Comparison of ENCODE assay signal across 2 cellular contexts in the genomic region with DNA sequence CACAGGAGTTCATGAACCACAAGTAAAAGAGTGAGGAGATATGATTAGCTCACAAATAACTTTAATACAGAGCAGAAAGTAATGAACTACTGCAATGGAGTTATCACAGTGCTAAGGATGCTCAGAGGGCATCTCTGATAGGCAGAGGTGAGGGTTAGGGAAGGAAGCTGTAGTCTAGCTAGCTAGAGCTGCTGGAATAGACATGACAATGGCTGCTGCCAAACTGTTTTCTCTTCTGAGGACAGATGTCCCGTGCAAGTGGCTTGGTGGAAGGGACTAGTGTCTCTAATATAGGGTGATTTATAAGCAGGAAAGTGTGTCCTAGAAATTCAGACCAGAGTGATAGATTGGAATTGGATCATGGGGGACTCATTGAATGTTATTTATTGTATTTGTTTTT.
TF ChIP-seq lines count a peak whose summit lies in the region.

No MANE protein-coding gene starts in this region.

TF ChIP-seq in SK-N-SH, 30 proteins besides CTCF, POLR2A, EP300 and RAD21 (continued from another document):
- TF ChIP-seq RFX5 (IDR thresholded peaks at IDR 0.05; ENCODE audit: low read length) (no peak), NRF1 (IDR thresholded peaks at IDR 0.05; ENCODE audit: low read depth, low read length) (no peak), NFIC (IDR thresholded peaks at IDR 0.05; ENCODE audit: borderline replicate concordance) (no peak), MEF2A (IDR thresholded peaks at IDR 0.05; ENCODE audit: borderline replicate concordance, low read depth) (no peak), EZH2phosphoT487 (IDR thresholded peaks at IDR 0.05; ENCODE audit: borderline replicate concordance, low read depth) (no peak), GATA2 (CRISPR knock-in tag; IDR thresholded peaks at IDR 0.05) (no peak), FOXJ3 (CRISPR knock-in tag; IDR thresholded peaks at IDR 0.05) (no peak), ELF1 (IDR thresholded peaks at IDR 0.05) (no peak), YY1 (IDR thresholded peaks at IDR 0.05; ENCODE audit: low read depth) (no peak), CHD2 (IDR thresholded peaks at IDR 0.05; ENCODE audit: low read length, partially characterized antibody) (no peak), TAF1 (IDR thresholded peaks at IDR 0.05; ENCODE audit: borderline replicate concordance, low read depth, low read length) (no peak)
- TF ChIP-seq, protein P1, sequence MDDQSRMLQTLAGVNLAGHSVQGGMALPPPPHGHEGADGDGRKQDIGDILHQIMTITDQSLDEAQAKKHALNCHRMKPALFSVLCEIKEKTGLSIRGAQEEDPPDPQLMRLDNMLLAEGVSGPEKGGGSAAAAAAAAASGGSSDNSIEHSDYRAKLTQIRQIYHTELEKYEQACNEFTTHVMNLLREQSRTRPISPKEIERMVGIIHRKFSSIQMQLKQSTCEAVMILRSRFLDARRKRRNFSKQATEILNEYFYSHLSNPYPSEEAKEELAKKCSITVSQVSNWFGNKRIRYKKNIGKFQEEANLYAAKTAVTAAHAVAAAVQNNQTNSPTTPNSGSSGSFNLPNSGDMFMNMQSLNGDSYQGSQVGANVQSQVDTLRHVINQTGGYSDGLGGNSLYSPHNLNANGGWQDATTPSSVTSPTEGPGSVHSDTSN (IDR thresholded peaks at IDR 0.05), result no peak
- TF ChIP-seq, protein P2, sequence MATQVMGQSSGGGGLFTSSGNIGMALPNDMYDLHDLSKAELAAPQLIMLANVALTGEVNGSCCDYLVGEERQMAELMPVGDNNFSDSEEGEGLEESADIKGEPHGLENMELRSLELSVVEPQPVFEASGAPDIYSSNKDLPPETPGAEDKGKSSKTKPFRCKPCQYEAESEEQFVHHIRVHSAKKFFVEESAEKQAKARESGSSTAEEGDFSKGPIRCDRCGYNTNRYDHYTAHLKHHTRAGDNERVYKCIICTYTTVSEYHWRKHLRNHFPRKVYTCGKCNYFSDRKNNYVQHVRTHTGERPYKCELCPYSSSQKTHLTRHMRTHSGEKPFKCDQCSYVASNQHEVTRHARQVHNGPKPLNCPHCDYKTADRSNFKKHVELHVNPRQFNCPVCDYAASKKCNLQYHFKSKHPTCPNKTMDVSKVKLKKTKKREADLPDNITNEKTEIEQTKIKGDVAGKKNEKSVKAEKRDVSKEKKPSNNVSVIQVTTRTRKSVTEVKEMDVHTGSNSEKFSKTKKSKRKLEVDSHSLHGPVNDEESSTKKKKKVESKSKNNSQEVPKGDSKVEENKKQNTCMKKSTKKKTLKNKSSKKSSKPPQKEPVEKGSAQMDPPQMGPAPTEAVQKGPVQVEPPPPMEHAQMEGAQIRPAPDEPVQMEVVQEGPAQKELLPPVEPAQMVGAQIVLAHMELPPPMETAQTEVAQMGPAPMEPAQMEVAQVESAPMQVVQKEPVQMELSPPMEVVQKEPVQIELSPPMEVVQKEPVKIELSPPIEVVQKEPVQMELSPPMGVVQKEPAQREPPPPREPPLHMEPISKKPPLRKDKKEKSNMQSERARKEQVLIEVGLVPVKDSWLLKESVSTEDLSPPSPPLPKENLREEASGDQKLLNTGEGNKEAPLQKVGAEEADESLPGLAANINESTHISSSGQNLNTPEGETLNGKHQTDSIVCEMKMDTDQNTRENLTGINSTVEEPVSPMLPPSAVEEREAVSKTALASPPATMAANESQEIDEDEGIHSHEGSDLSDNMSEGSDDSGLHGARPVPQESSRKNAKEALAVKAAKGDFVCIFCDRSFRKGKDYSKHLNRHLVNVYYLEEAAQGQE (IDR thresholded peaks at IDR 0.05; ENCODE audit: low read depth, low read length), result no peak
- TF ChIP-seq, protein P3, sequence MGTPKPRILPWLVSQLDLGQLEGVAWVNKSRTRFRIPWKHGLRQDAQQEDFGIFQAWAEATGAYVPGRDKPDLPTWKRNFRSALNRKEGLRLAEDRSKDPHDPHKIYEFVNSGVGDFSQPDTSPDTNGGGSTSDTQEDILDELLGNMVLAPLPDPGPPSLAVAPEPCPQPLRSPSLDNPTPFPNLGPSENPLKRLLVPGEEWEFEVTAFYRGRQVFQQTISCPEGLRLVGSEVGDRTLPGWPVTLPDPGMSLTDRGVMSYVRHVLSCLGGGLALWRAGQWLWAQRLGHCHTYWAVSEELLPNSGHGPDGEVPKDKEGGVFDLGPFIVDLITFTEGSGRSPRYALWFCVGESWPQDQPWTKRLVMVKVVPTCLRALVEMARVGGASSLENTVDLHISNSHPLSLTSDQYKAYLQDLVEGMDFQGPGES (IDR thresholded peaks at IDR 0.05; ENCODE audit: low read depth, low read length), result no peak

TF ChIP-seq in SK-N-SH treated with all-trans-retinoic acid at 6 μM for 48 hours, 23 proteins besides CTCF, POLR2A, EP300 and RAD21 (continued from another document):
- TF ChIP-seq, protein P4, sequence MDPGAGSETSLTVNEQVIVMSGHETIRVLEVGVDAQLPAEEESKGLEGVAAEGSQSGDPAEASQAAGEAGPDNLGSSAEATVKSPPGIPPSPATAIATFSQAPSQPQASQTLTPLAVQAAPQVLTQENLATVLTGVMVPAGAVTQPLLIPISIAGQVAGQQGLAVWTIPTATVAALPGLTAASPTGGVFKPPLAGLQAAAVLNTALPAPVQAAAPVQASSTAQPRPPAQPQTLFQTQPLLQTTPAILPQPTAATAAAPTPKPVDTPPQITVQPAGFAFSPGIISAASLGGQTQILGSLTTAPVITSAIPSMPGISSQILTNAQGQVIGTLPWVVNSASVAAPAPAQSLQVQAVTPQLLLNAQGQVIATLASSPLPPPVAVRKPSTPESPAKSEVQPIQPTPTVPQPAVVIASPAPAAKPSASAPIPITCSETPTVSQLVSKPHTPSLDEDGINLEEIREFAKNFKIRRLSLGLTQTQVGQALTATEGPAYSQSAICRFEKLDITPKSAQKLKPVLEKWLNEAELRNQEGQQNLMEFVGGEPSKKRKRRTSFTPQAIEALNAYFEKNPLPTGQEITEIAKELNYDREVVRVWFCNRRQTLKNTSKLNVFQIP (CRISPR knock-in tag; IDR thresholded peaks at IDR 0.05; ENCODE audit: borderline replicate concordance, low read depth), result no peak
- TF ChIP-seq ZNF70 (CRISPR knock-in tag; IDR thresholded peaks at IDR 0.05) (no peak), ZNF565 (CRISPR knock-in tag; conservative IDR thresholded peaks at IDR 0.05; ENCODE audit: low read depth) (no peak)
- TF ChIP-seq, protein P5, sequence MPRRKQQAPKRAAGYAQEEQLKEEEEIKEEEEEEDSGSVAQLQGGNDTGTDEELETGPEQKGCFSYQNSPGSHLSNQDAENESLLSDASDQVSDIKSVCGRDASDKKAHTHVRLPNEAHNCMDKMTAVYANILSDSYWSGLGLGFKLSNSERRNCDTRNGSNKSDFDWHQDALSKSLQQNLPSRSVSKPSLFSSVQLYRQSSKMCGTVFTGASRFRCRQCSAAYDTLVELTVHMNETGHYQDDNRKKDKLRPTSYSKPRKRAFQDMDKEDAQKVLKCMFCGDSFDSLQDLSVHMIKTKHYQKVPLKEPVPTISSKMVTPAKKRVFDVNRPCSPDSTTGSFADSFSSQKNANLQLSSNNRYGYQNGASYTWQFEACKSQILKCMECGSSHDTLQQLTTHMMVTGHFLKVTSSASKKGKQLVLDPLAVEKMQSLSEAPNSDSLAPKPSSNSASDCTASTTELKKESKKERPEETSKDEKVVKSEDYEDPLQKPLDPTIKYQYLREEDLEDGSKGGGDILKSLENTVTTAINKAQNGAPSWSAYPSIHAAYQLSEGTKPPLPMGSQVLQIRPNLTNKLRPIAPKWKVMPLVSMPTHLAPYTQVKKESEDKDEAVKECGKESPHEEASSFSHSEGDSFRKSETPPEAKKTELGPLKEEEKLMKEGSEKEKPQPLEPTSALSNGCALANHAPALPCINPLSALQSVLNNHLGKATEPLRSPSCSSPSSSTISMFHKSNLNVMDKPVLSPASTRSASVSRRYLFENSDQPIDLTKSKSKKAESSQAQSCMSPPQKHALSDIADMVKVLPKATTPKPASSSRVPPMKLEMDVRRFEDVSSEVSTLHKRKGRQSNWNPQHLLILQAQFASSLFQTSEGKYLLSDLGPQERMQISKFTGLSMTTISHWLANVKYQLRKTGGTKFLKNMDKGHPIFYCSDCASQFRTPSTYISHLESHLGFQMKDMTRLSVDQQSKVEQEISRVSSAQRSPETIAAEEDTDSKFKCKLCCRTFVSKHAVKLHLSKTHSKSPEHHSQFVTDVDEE (CRISPR knock-in tag; IDR thresholded peaks at IDR 0.05), result no peak
- TF ChIP-seq, protein P6, sequence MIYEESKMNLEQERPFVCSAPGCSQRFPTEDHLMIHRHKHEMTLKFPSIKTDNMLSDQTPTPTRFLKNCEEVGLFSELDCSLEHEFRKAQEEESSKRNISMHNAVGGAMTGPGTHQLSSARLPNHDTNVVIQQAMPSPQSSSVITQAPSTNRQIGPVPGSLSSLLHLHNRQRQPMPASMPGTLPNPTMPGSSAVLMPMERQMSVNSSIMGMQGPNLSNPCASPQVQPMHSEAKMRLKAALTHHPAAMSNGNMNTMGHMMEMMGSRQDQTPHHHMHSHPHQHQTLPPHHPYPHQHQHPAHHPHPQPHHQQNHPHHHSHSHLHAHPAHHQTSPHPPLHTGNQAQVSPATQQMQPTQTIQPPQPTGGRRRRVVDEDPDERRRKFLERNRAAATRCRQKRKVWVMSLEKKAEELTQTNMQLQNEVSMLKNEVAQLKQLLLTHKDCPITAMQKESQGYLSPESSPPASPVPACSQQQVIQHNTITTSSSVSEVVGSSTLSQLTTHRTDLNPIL (CRISPR knock-in tag; IDR thresholded peaks at IDR 0.05; ENCODE audit: low read depth), result no peak
